7 cellular contexts compared by ENCODE assay signal in genomic region chr3:101778385-101779046, GRCh38. TPM values are rescaled to one million over a fixed set of nuclear protein-coding genes. Genes with fewer than 3 reads are reported as not detected.
DNase-seq lines count a peak whose midpoint lies in the region; ATAC-seq and TF ChIP-seq lines count a peak whose summit lies in the region.

No MANE protein-coding gene starts in this region.

- CTCF ChIA-PET in activated B cell treated with CpG ODN at 0.5 μM for 24 hours (lab: Charles Lee), result interaction anchor here (1.0 to 1.6 kb wide), 3 partner anchors 16 to 54 kb away, joined by 3 to 4 read pairs (median 4); partner anchors contain the start of gene CEP97

- POLR2A ChIA-PET in activated B cell treated with CpG ODN at 0.5 μM for 24 hours (lab: Charles Lee), result interaction anchor here (0.6 to 1.9 kb wide), 17 partner anchors 9 to 217 kb away, joined by 3 to 17 read pairs (median 5); partner anchors contain the start of genes CEP97, NFKBIZ, PCNP and RPL24

- peaks cover 8% of the 10 kb centered on the region for H3K27me3 ChIP-seq in iPS-18a (ENCODE audit: control insufficient read depth, insufficient read depth, low read length)

- peak overlapping the region; percentile 2 for H3K9ac ChIP-seq in iPS-18a (ENCODE audit: low read length)

- TF ChIP-seq CTCF in HFFc6 (IDR thresholded peaks at IDR 0.05) (no peak), activated B cell treated with CpG ODN at 0.5 μM for 24 hours (IDR thresholded peaks at IDR 0.05) (no peak)

- H3K4me1 Mint-ChIP-seq in HFFc6 (ENCODE audit: low read depth) (peaks cover 33% of the 10 kb centered on the region), activated B cell treated with CpG ODN at 0.5 μM for 24 hours (peaks cover 31% of the 10 kb centered on the region)
- peaks cover 13 to 24% of the 10 kb centered on the region in 2 donors for H3K4me1 Mint-ChIP-seq in stimulated activated naive B cell treated with anti-CD40 and anti-IgM and Interleukin-4, amounts not matched to agents 10 μg/mL and 1 μg/mL and 100 μg/mL, for 72 hours

- H3K36me3 Mint-ChIP-seq in HFFc6 (ENCODE audit: low read depth) (peaks cover 4% of the 10 kb centered on the region), activated B cell treated with CpG ODN at 0.5 μM for 24 hours (ENCODE audit: low read depth) (peaks cover 15% of the 10 kb centered on the region)
- peaks cover 5% of the 10 kb centered on the region in 2 donors for H3K36me3 Mint-ChIP-seq in stimulated activated naive B cell treated with anti-CD40 and anti-IgM and Interleukin-4, amounts not matched to agents 10 μg/mL and 1 μg/mL and 100 μg/mL, for 72 hours

- H3K36me3 ChIP-seq in iPS-18a (ENCODE audit: control insufficient read depth, low read depth, low read length), result no peaks in the 10 kb centered on the region

- intact Hi-C loops in activated B cell treated with CpG ODN at 0.5 μM for 24 hours (cut with micrococcal nuclease), result loop anchor here (1.0 to 5.0 kb wide), 7 partner anchors 13 to 1516 kb away; partner anchors contain the start of genes CEP97, RPL24, TBC1D23 and TFG

- peaks cover 15% of the 10 kb centered on the region for H3K4me1 ChIP-seq in iPS-18a (ENCODE audit: control insufficient read depth, low read depth, low read length)

- peak overlapping the region; percentile 77 for H3K27ac Mint-ChIP-seq in HFFc6
- H3K27ac Mint-ChIP-seq in activated B cell treated with CpG ODN at 0.5 μM for 24 hours, result peak overlapping the region; percentile 94
- H3K27ac Mint-ChIP-seq in stimulated activated naive B cell treated with anti-CD40 and anti-IgM and Interleukin-4, amounts not matched to agents 10 μg/mL and 1 μg/mL and 100 μg/mL, for 72 hours, result peak overlapping the region; percentile 97

- DNase-seq in HFFc6 (no peak), activated B cell treated with CpG ODN at 0.5 μM for 24 hours (no peak), SW480 (ENCODE audit: low spot score) (no peak), GM19240 (ENCODE audit: insufficient read length, low spot score) (no peak)
- no peak for DNase-seq in stimulated activated naive B cell treated with anti-CD40 and anti-IgM and Interleukin-4, amounts not matched to agents 10 μg/mL and 1 μg/mL and 100 μg/mL, for 72 hours

- peak overlapping the region; percentile 69 for H3K4me3 ChIP-seq in iPS-18a (ENCODE audit: low read length)

- peak overlapping the region; percentile 96 for H3K4me3 Mint-ChIP-seq in HFFc6
- H3K4me3 Mint-ChIP-seq in activated B cell treated with CpG ODN at 0.5 μM for 24 hours, result peak overlapping the region; percentile 87
- H3K4me3 Mint-ChIP-seq in stimulated activated naive B cell treated with anti-CD40 and anti-IgM and Interleukin-4, amounts not matched to agents 10 μg/mL and 1 μg/mL and 100 μg/mL, for 72 hours, result peak overlapping the region; percentile 94

- no peaks in the 10 kb centered on the region for H3K9me3 ChIP-seq in iPS-18a (ENCODE audit: control insufficient read depth, low read depth, low read length)

- H3K27ac ChIP-seq in iPS-18a (ENCODE audit: low read length), result no peak overlapping the region

- no peaks in the 10 kb centered on the region for H3K9me3 Mint-ChIP-seq in HFFc6
- no peaks in the 10 kb centered on the region for H3K9me3 Mint-ChIP-seq in activated B cell treated with CpG ODN at 0.5 μM for 24 hours
- H3K9me3 Mint-ChIP-seq in stimulated activated naive B cell treated with anti-CD40 and anti-IgM and Interleukin-4, amounts not matched to agents 10 μg/mL and 1 μg/mL and 100 μg/mL, for 72 hours, result no peaks in the 10 kb centered on the region

- ATAC-seq in activated B cell treated with CpG ODN at 0.5 μM for 24 hours (ENCODE audit: low read depth), result no peak
- ATAC-seq in stimulated activated naive B cell treated with anti-CD40 and anti-IgM and Interleukin-4, amounts not matched to agents 10 μg/mL and 1 μg/mL and 100 μg/mL, for 72 hours (replicated peaks), result no peak
- ATAC-seq in HG03565 (IDR thresholded peaks at IDR 0.05; ENCODE audit: unreplicated experiment), result no peak

- H3K27me3 Mint-ChIP-seq in HFFc6 (ENCODE audit: insufficient read depth), result peaks cover 2% of the 10 kb centered on the region; the same call in 1 of the 2 replicates
- H3K27me3 Mint-ChIP-seq in activated B cell treated with CpG ODN at 0.5 μM for 24 hours, result no peaks in the 10 kb centered on the region
- no peaks in the 10 kb centered on the region for H3K27me3 Mint-ChIP-seq in stimulated activated naive B cell treated with anti-CD40 and anti-IgM and Interleukin-4, amounts not matched to agents 10 μg/mL and 1 μg/mL and 100 μg/mL, for 72 hours

RNA-seq across cellular contexts. Expression of gene NXPE3, which starts 0.5 kb away (rescaled TPM):
- 10 to 100 TPM; 37.7 to 44.3 (median 41.0) TPM for total RNA-seq in HFFc6 (2021; fragmentation: NEBNext Ultra II Directional; extraction: Animal tissue kit (Norgen Biotek cat#: 25700))
- 15.8 and 16.0 TPM in 2 replicates for total RNA-seq in activated B cell treated with CpG ODN at 0.5 μM for 24 hours

RNA-seq across cellular contexts. Expression of gene CEP97, which starts 54.1 kb away (rescaled TPM):
- total RNA-seq in HFFc6 (2021; fragmentation: NEBNext Ultra II Directional; extraction: Animal tissue kit (Norgen Biotek cat#: 25700)), result 10 to 100 TPM; 10.6 to 17.4 (median 14.0) TPM
- total RNA-seq in activated B cell treated with CpG ODN at 0.5 μM for 24 hours, result 7.3 and 7.9 TPM in 2 replicates
